1 cellular context compared by ENCODE assay signal in the genomic region with DNA sequence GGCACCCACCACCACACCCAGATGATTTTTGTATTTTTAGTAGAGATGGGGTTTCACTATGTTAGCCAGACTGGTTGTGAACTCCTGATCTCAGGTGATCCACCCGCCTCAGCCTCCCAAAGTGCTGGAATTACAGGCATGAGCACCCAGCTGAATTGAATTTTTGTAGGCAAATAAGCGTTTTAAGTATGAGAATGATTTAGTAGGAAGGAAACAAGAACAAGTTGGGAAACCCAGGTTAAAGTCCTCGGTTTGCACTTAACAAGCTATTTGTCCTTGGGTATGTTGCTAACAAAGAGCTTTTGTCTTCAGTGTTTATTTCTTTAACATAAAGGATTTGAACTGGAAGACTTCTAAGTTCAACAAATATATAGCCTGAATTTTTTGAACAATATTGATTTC.
TF ChIP-seq lines count a peak whose summit lies in the region.

No MANE protein-coding gene starts in this region.

TF ChIP-seq in HepG2, 621 proteins besides CTCF, POLR2A, EP300 and RAD21 (continued from another document and continues in another):
- TF ChIP-seq, protein P1, sequence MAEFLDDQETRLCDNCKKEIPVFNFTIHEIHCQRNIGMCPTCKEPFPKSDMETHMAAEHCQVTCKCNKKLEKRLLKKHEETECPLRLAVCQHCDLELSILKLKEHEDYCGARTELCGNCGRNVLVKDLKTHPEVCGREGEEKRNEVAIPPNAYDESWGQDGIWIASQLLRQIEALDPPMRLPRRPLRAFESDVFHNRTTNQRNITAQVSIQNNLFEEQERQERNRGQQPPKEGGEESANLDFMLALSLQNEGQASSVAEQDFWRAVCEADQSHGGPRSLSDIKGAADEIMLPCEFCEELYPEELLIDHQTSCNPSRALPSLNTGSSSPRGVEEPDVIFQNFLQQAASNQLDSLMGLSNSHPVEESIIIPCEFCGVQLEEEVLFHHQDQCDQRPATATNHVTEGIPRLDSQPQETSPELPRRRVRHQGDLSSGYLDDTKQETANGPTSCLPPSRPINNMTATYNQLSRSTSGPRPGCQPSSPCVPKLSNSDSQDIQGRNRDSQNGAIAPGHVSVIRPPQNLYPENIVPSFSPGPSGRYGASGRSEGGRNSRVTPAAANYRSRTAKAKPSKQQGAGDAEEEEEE (CRISPR knock-in tag; IDR thresholded peaks at IDR 0.05; ENCODE audit: borderline replicate concordance): no peak
- TF ChIP-seq ZNF768 (CRISPR knock-in tag; IDR thresholded peaks at IDR 0.05) (no peak), U2AF2 (IDR thresholded peaks at IDR 0.05; ENCODE audit: low read depth, low read length) (no peak), KAT8 (CRISPR knock-in tag; IDR thresholded peaks at IDR 0.05) (no peak; the same call in 1 of the 2 replicates), ZNF547 (CRISPR knock-in tag; IDR thresholded peaks at IDR 0.05) (no peak), GATAD1 (CRISPR knock-in tag; IDR thresholded peaks at IDR 0.05) (0 out of 2 replicates have a peak, but pooled peaks have one; percentile 34), ZBTB8A (CRISPR knock-in tag; IDR thresholded peaks at IDR 0.05; ENCODE audit: borderline replicate concordance, low read depth) (no peak), ZNF343 (CRISPR knock-in tag; IDR thresholded peaks at IDR 0.05) (no peak), POLR2AphosphoS2 (IDR thresholded peaks at IDR 0.05; ENCODE audit: low read depth, low read length) (no peak), ZNF607 (CRISPR knock-in tag; IDR thresholded peaks at IDR 0.05; ENCODE audit: borderline replicate concordance) (no peak), GATAD2A (CRISPR knock-in tag; IDR thresholded peaks at IDR 0.05) (peak; percentile 86), ZNF614 (CRISPR knock-in tag; IDR thresholded peaks at IDR 0.05; ENCODE audit: borderline replicate concordance) (no peak), ZMYM3 (CRISPR knock-in tag; IDR thresholded peaks at IDR 0.05) (peak; percentile 49; the same call in 1 of the 2 replicates), SP1 (IDR thresholded peaks at IDR 0.05) (no peak), SP1 (CRISPR knock-in tag; IDR thresholded peaks at IDR 0.05) (no peak), LCORL (IDR thresholded peaks at IDR 0.05) (0 out of 2 replicates have a peak, but pooled peaks have one; percentile 56), LCORL (CRISPR knock-in tag; IDR thresholded peaks at IDR 0.05) (peak; percentile 72), TEAD3 (CRISPR knock-in tag; optimal IDR thresholded peaks at IDR 0.05; ENCODE audit: borderline replicate concordance) (peak; percentile 96), SMYD3 (CRISPR knock-in tag; IDR thresholded peaks at IDR 0.05) (no peak)
- TF ChIP-seq, protein P2, sequence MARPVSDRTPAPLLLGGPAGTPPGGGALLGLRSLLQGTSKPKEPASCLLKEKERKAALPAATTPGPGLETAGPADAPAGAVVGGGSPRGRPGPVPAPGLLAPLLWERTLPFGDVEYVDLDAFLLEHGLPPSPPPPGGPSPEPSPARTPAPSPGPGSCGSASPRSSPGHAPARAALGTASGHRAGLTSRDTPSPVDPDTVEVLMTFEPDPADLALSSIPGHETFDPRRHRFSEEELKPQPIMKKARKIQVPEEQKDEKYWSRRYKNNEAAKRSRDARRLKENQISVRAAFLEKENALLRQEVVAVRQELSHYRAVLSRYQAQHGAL (CRISPR knock-in tag; IDR thresholded peaks at IDR 0.05; ENCODE audit: not compliant biosample characterization): no peak
- TF ChIP-seq, protein P3, sequence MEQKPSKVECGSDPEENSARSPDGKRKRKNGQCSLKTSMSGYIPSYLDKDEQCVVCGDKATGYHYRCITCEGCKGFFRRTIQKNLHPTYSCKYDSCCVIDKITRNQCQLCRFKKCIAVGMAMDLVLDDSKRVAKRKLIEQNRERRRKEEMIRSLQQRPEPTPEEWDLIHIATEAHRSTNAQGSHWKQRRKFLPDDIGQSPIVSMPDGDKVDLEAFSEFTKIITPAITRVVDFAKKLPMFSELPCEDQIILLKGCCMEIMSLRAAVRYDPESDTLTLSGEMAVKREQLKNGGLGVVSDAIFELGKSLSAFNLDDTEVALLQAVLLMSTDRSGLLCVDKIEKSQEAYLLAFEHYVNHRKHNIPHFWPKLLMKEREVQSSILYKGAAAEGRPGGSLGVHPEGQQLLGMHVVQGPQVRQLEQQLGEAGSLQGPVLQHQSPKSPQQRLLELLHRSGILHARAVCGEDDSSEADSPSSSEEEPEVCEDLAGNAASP (CRISPR knock-in tag; IDR thresholded peaks at IDR 0.05; ENCODE audit: borderline replicate concordance): peak; percentile 44; the same call in 1 of the 2 replicates
- TF ChIP-seq, protein P4, sequence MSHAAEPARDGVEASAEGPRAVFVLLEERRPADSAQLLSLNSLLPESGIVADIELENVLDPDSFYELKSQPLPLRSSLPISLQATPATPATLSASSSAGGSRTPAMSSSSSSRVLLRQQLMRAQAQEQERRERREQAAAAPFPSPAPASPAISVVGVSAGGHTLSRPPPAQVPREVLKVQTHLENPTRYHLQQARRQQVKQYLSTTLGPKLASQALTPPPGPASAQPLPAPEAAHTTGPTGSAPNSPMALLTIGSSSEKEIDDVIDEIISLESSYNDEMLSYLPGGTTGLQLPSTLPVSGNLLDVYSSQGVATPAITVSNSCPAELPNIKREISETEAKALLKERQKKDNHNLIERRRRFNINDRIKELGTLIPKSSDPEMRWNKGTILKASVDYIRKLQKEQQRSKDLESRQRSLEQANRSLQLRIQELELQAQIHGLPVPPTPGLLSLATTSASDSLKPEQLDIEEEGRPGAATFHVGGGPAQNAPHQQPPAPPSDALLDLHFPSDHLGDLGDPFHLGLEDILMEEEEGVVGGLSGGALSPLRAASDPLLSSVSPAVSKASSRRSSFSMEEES (CRISPR knock-in tag; IDR thresholded peaks at IDR 0.05): no peak
- TF ChIP-seq, protein P5, sequence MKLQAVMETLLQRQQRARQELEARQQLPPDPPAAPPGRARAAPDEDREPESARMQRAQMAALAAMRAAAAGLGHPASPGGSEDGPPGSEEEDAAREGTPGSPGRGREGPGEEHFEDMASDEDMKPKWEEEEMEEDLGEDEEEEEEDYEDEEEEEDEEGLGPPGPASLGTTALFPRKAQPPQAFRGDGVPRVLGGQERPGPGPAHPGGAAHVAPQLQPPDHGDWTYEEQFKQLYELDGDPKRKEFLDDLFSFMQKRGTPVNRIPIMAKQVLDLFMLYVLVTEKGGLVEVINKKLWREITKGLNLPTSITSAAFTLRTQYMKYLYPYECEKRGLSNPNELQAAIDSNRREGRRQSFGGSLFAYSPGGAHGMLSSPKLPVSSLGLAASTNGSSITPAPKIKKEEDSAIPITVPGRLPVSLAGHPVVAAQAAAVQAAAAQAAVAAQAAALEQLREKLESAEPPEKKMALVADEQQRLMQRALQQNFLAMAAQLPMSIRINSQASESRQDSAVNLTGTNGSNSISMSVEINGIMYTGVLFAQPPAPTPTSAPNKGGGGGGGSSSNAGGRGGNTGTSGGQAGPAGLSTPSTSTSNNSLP (IDR thresholded peaks at IDR 0.05; ENCODE audit: low read depth, low read length): peak; percentile 83
- TF ChIP-seq, protein P6, sequence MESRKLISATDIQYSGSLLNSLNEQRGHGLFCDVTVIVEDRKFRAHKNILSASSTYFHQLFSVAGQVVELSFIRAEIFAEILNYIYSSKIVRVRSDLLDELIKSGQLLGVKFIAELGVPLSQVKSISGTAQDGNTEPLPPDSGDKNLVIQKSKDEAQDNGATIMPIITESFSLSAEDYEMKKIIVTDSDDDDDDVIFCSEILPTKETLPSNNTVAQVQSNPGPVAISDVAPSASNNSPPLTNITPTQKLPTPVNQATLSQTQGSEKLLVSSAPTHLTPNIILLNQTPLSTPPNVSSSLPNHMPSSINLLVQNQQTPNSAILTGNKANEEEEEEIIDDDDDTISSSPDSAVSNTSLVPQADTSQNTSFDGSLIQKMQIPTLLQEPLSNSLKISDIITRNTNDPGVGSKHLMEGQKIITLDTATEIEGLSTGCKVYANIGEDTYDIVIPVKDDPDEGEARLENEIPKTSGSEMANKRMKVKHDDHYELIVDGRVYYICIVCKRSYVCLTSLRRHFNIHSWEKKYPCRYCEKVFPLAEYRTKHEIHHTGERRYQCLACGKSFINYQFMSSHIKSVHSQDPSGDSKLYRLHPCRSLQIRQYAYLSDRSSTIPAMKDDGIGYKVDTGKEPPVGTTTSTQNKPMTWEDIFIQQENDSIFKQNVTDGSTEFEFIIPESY (CRISPR knock-in tag; IDR thresholded peaks at IDR 0.05): no peak
- TF ChIP-seq, protein P7, sequence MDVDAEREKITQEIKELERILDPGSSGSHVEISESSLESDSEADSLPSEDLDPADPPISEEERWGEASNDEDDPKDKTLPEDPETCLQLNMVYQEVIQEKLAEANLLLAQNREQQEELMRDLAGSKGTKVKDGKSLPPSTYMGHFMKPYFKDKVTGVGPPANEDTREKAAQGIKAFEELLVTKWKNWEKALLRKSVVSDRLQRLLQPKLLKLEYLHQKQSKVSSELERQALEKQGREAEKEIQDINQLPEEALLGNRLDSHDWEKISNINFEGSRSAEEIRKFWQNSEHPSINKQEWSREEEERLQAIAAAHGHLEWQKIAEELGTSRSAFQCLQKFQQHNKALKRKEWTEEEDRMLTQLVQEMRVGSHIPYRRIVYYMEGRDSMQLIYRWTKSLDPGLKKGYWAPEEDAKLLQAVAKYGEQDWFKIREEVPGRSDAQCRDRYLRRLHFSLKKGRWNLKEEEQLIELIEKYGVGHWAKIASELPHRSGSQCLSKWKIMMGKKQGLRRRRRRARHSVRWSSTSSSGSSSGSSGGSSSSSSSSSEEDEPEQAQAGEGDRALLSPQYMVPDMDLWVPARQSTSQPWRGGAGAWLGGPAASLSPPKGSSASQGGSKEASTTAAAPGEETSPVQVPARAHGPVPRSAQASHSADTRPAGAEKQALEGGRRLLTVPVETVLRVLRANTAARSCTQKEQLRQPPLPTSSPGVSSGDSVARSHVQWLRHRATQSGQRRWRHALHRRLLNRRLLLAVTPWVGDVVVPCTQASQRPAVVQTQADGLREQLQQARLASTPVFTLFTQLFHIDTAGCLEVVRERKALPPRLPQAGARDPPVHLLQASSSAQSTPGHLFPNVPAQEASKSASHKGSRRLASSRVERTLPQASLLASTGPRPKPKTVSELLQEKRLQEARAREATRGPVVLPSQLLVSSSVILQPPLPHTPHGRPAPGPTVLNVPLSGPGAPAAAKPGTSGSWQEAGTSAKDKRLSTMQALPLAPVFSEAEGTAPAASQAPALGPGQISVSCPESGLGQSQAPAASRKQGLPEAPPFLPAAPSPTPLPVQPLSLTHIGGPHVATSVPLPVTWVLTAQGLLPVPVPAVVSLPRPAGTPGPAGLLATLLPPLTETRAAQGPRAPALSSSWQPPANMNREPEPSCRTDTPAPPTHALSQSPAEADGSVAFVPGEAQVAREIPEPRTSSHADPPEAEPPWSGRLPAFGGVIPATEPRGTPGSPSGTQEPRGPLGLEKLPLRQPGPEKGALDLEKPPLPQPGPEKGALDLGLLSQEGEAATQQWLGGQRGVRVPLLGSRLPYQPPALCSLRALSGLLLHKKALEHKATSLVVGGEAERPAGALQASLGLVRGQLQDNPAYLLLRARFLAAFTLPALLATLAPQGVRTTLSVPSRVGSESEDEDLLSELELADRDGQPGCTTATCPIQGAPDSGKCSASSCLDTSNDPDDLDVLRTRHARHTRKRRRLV (CRISPR knock-in tag; IDR thresholded peaks at IDR 0.05): no peak
- TF ChIP-seq, protein P8, sequence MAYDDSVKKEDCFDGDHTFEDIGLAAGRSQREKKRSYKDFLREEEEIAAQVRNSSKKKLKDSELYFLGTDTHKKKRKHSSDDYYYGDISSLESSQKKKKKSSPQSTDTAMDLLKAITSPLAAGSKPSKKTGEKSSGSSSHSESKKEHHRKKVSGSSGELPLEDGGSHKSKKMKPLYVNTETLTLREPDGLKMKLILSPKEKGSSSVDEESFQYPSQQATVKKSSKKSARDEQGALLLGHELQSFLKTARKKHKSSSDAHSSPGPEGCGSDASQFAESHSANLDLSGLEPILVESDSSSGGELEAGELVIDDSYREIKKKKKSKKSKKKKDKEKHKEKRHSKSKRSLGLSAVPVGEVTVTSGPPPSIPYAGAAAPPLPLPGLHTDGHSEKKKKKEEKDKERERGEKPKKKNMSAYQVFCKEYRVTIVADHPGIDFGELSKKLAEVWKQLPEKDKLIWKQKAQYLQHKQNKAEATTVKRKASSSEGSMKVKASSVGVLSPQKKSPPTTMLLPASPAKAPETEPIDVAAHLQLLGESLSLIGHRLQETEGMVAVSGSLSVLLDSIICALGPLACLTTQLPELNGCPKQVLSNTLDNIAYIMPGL (CRISPR knock-in tag; IDR thresholded peaks at IDR 0.05; ENCODE audit: borderline replicate concordance in 1 of 2, low read depth in 1 of 2): peak in 1 of 2 experiments; percentile 27; a peak in 2 of 4 replicates
- TF ChIP-seq, protein P9, sequence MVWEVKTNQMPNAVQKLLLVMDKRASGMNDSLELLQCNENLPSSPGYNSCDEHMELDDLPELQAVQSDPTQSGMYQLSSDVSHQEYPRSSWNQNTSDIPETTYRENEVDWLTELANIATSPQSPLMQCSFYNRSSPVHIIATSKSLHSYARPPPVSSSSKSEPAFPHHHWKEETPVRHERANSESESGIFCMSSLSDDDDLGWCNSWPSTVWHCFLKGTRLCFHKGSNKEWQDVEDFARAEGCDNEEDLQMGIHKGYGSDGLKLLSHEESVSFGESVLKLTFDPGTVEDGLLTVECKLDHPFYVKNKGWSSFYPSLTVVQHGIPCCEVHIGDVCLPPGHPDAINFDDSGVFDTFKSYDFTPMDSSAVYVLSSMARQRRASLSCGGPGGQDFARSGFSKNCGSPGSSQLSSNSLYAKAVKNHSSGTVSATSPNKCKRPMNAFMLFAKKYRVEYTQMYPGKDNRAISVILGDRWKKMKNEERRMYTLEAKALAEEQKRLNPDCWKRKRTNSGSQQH (CRISPR knock-in tag; IDR thresholded peaks at IDR 0.05; ENCODE audit: low read depth): no peak
- TF ChIP-seq, protein P10, sequence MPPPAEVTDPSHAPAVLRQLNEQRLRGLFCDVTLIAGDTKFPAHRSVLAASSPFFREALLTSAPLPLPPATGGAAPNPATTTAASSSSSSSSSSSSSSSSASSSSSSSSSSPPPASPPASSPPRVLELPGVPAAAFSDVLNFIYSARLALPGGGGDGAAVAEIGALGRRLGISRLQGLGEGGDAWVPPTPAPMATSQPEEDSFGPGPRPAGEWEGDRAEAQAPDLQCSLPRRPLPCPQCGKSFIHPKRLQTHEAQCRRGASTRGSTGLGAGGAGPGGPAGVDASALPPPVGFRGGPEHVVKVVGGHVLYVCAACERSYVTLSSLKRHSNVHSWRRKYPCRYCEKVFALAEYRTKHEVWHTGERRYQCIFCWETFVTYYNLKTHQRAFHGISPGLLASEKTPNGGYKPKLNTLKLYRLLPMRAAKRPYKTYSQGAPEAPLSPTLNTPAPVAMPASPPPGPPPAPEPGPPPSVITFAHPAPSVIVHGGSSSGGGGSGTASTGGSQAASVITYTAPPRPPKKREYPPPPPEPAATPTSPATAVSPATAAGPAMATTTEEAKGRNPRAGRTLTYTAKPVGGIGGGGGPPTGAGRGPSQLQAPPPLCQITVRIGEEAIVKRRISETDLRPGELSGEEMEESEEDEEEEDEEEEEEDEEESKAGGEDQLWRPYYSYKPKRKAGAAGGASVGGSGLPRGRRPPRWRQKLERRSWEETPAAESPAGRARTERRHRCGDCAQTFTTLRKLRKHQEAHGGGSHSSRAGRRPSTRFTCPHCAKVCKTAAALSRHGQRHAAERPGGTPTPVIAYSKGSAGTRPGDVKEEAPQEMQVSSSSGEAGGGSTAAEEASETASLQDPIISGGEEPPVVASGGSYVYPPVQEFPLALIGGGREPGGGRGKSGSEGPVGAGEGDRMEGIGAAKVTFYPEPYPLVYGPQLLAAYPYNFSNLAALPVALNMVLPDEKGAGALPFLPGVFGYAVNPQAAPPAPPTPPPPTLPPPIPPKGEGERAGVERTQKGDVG (CRISPR knock-in tag; IDR thresholded peaks at IDR 0.05; ENCODE audit: borderline replicate concordance): no peak
